ENCODE assay signal across 8 cellular contexts in genomic region chr14:56422703-56423213, GRCh38.
DNase-seq lines count a peak whose midpoint lies in the region; ATAC-seq and TF ChIP-seq lines count a peak whose summit lies in the region.

No MANE protein-coding gene starts in this region.

- intact Hi-C loops in activated CD8-positive, alpha-beta T cell treated with anti-CD3 and anti-CD28 coated beads for 36 hours (cut with micrococcal nuclease) = no loop called here
- intact Hi-C loops in head of caudate nucleus (cut with DNase I) = no loop called here

- H3K79me2 ChIP-seq in trophoblast cell (ENCODE audit: control insufficient read depth, insufficient read depth, low read length, poor library complexity) = no peaks in the 10 kb centered on the region

- H3K79me1 ChIP-seq in trophoblast cell (ENCODE audit: low read length) = no peaks in the 10 kb centered on the region

- WGBS in trophoblast cell (ENCODE audit: extremely low coverage, insufficient coverage, insufficient read length) = no CpG with 5 or more reads among the region's 1 CpG

- H3K9me3 Mint-ChIP-seq in activated CD8-positive, alpha-beta T cell treated with anti-CD3 and anti-CD28 coated beads for 36 hours = no peaks in the 10 kb centered on the region

- no peak overlapping the region for H3K4me3 Mint-ChIP-seq in activated CD8-positive, alpha-beta T cell treated with anti-CD3 and anti-CD28 coated beads for 36 hours

- no peak overlapping the region for H3K27ac Mint-ChIP-seq in activated CD8-positive, alpha-beta T cell treated with anti-CD3 and anti-CD28 coated beads for 36 hours

- H3K4me2 ChIP-seq in trophoblast cell (ENCODE audit: low read length) = no peak overlapping the region

- H2AK5ac ChIP-seq in trophoblast cell (ENCODE audit: low read length) = no peak overlapping the region

- H3K4ac ChIP-seq in trophoblast cell (ENCODE audit: low read depth, low read length) = no peak overlapping the region

- H4K12ac ChIP-seq in trophoblast cell (ENCODE audit: low read depth, low read length) = no peak overlapping the region

- peaks cover 0 to 4% of the 10 kb centered on the region in 2 experiments for H3K4me1 ChIP-seq in trophoblast cell (ENCODE audit: control insufficient read depth in 1 of 2, insufficient read depth in 2 of 2, low read length in 2 of 2)

- no peaks in the 10 kb centered on the region for H3K4me1 Mint-ChIP-seq in activated CD8-positive, alpha-beta T cell treated with anti-CD3 and anti-CD28 coated beads for 36 hours (ENCODE audit: low read depth)

- CTCF ChIA-PET in activated CD8-positive, alpha-beta T cell treated with anti-CD3 and anti-CD28 coated beads for 36 hours (lab: Charles Lee) = interaction anchor here (0.7 to 1.9 kb wide), 7 partner anchors 10 to 603 kb away, joined by 3 to 10 read pairs (median 4); no protein-coding TSS in a partner anchor

- no peaks in the 10 kb centered on the region for H3K9me3 ChIP-seq in trophoblast cell (ENCODE audit: insufficient read depth, low read depth, low read length)

- DNase-seq in AG20443 (ENCODE audit: low spot score) (peak; percentile 83), NCI-H2107 treated with DMSO at 0.1 percent for 48 hours (lab: John Stamatoyannopoulos, UW; ENCODE audit: unreplicated experiment) (peak; percentile 97), head of caudate nucleus (peak in 33 of 42 donors; percentile 5 to 62 (median 31)), trophoblast cell (peak; percentile 24 to 66)
- DNase-seq in activated CD8-positive, alpha-beta T cell treated with anti-CD3 and anti-CD28 coated beads for 36 hours = peak; percentile 31
- DNase-seq in activated CD4-positive, CD25-positive, alpha-beta regulatory T cell treated with anti-CD3 and anti-CD28 coated beads, Interleukin-2, amount 50 U/mL, for 72 hours = no peak

- H3K9ac ChIP-seq in trophoblast cell (ENCODE audit: low read length) = no peak overlapping the region

- H2BK120ac ChIP-seq in trophoblast cell (ENCODE audit: insufficient read depth, low read length, poor library complexity) = no peak overlapping the region

- H3K23ac ChIP-seq in trophoblast cell (ENCODE audit: low read length) = no peak overlapping the region

- peak; percentile 41 for TF ChIP-seq CTCF in activated CD8-positive, alpha-beta T cell treated with anti-CD3 and anti-CD28 coated beads for 36 hours (IDR thresholded peaks at IDR 0.05)

- no peak overlapping the region for H3K14ac ChIP-seq in trophoblast cell (ENCODE audit: low read length)

- H2BK12ac ChIP-seq in trophoblast cell (ENCODE audit: low read length) = no peak overlapping the region

- H3K36me3 ChIP-seq in trophoblast cell (ENCODE audit: control insufficient read depth in 1 of 2, insufficient read depth in 2 of 2, low read length in 2 of 2) = no peaks in the 10 kb centered on the region

- POLR2A ChIA-PET in activated CD8-positive, alpha-beta T cell treated with anti-CD3 and anti-CD28 coated beads for 36 hours (lab: Charles Lee) = no interaction called here

- no peaks in the 10 kb centered on the region for H3K27me3 ChIP-seq in trophoblast cell (ENCODE audit: insufficient read depth, low read length)

- no peak overlapping the region for H3K4me3 ChIP-seq in trophoblast cell (ENCODE audit: low read depth, low read length)

- no peak overlapping the region for H4K91ac ChIP-seq in trophoblast cell (ENCODE audit: low read depth, low read length)

- H4K8ac ChIP-seq in trophoblast cell (ENCODE audit: low read depth, low read length) = no peak overlapping the region

- H3K36me3 Mint-ChIP-seq in activated CD8-positive, alpha-beta T cell treated with anti-CD3 and anti-CD28 coated beads for 36 hours (ENCODE audit: low read depth) = no peaks in the 10 kb centered on the region

- no peak overlapping the region for H3K18ac ChIP-seq in trophoblast cell (ENCODE audit: low read length)

- H2BK5ac ChIP-seq in trophoblast cell (ENCODE audit: low read depth, low read length, poor library complexity) = no peak overlapping the region

- H3K27ac ChIP-seq in trophoblast cell (ENCODE audit: low read depth, low read length) = no peak overlapping the region

- ATAC-seq in GM19438 (IDR thresholded peaks at IDR 0.05; ENCODE audit: low read depth, unreplicated experiment) (peak; percentile 54), GM19324 (IDR thresholded peaks at IDR 0.05; ENCODE audit: low FRiP score, unreplicated experiment) (no peak)
- peak; percentile 37 for ATAC-seq in activated CD8-positive, alpha-beta T cell treated with anti-CD3 and anti-CD28 coated beads for 36 hours

- H3K27me3 Mint-ChIP-seq in activated CD8-positive, alpha-beta T cell treated with anti-CD3 and anti-CD28 coated beads for 36 hours = peaks cover 1% of the 10 kb centered on the region

- no peak overlapping the region for H2AFZ ChIP-seq in trophoblast cell (ENCODE audit: insufficient read depth, low read length, poor library complexity)
